Comparison of ENCODE assay signal across 1 cellular context in genomic region chr13:36297600-36298338, GRCh38.
A peak's percentile ranks its signal among the peaks of the same experiment; 100 is the strongest.
TF ChIP-seq lines count a peak whose summit lies in the region.

TSS of gene CCDC169 (minus strand) at chr13:36297814. CDS start at chr13:36297719, 95 bp downstream.

TF ChIP-seq in WTC11, 78 proteins besides CTCF, POLR2A, EP300 and RAD21 (continued from another document and continues in another):
- TF ChIP-seq AR (CRISPR knock-in tag; IDR thresholded peaks at IDR 0.05): no peak
- no peak for TF ChIP-seq IRF2 (CRISPR knock-in tag; IDR thresholded peaks at IDR 0.05; ENCODE audit: borderline replicate concordance, low read depth)
- TF ChIP-seq FOXP4 (CRISPR knock-in tag; IDR thresholded peaks at IDR 0.05): peak; percentile 59
- no peak for TF ChIP-seq PRRX2 (CRISPR knock-in tag; IDR thresholded peaks at IDR 0.05)
- TF ChIP-seq TEAD1 (CRISPR knock-in tag; IDR thresholded peaks at IDR 0.05): peak; percentile 91
- peak; percentile 97 for TF ChIP-seq CREM (CRISPR knock-in tag; IDR thresholded peaks at IDR 0.05)
- TF ChIP-seq NFE2L1 (CRISPR knock-in tag; IDR thresholded peaks at IDR 0.05): 0 out of 2 replicates have a peak, but pooled peaks have one; percentile 65
- TF ChIP-seq ZNF425 (CRISPR knock-in tag; conservative IDR thresholded peaks at IDR 0.05): 0 out of 2 replicates have a peak, but pooled peaks have one; percentile 36
- 0 out of 2 replicates have a peak, but pooled peaks have one; percentile 80 for TF ChIP-seq ATF1 (CRISPR knock-in tag; IDR thresholded peaks at IDR 0.05)
- no peak for TF ChIP-seq ZSCAN18 (CRISPR knock-in tag; IDR thresholded peaks at IDR 0.05)
- peak; percentile 91 for TF ChIP-seq E2F5 (CRISPR knock-in tag; IDR thresholded peaks at IDR 0.05)
- peak; percentile 82; the same call in 1 of the 2 replicates for TF ChIP-seq RELA (CRISPR knock-in tag; IDR thresholded peaks at IDR 0.05; ENCODE audit: borderline replicate concordance)
- peak; percentile 36; the same call in 1 of the 2 replicates for TF ChIP-seq MLX (CRISPR knock-in tag; IDR thresholded peaks at IDR 0.05)
- peak; percentile 16; the same call in 1 of the 2 replicates for TF ChIP-seq SMAD3 (CRISPR knock-in tag; IDR thresholded peaks at IDR 0.05; ENCODE audit: borderline replicate concordance)
- TF ChIP-seq MAX (CRISPR knock-in tag; IDR thresholded peaks at IDR 0.05): peak; percentile 98
- no peak for TF ChIP-seq OVOL2 (CRISPR knock-in tag; IDR thresholded peaks at IDR 0.05; ENCODE audit: borderline replicate concordance)
- peak; percentile 98 for TF ChIP-seq ARID4B (CRISPR knock-in tag; IDR thresholded peaks at IDR 0.05; ENCODE audit: borderline replicate concordance)
- TF ChIP-seq ZNF317 (CRISPR knock-in tag; IDR thresholded peaks at IDR 0.05; ENCODE audit: borderline replicate concordance, low read depth): 0 out of 2 replicates have a peak, but pooled peaks have one; percentile 64
- TF ChIP-seq ATF2 (CRISPR knock-in tag; IDR thresholded peaks at IDR 0.05; ENCODE audit: borderline replicate concordance, low read depth): no peak
- peak; percentile 92 for TF ChIP-seq HMGXB4 (CRISPR knock-in tag; IDR thresholded peaks at IDR 0.05)
- TF ChIP-seq ZBTB21 (CRISPR knock-in tag; IDR thresholded peaks at IDR 0.05; ENCODE audit: borderline replicate concordance): peak; percentile 96
- no peak for TF ChIP-seq MXD4 (CRISPR knock-in tag; IDR thresholded peaks at IDR 0.05; ENCODE audit: borderline replicate concordance)
- 0 out of 2 replicates have a peak, but pooled peaks have one; percentile 42 for TF ChIP-seq ATF3 (CRISPR knock-in tag; conservative IDR thresholded peaks at IDR 0.05)
- TF ChIP-seq TEAD4 (CRISPR knock-in tag; IDR thresholded peaks at IDR 0.05): peak; percentile 46; the same call in 1 of the 2 replicates
- TF ChIP-seq CREB1 (CRISPR knock-in tag; IDR thresholded peaks at IDR 0.05): peak; percentile 85
- TF ChIP-seq E2F4 (CRISPR knock-in tag; IDR thresholded peaks at IDR 0.05; ENCODE audit: borderline replicate concordance, low read depth): no peak
- TF ChIP-seq CBFB (CRISPR knock-in tag; IDR thresholded peaks at IDR 0.05; ENCODE audit: low read depth): no peak
- peak; percentile 97 for TF ChIP-seq KAT7 (CRISPR knock-in tag; IDR thresholded peaks at IDR 0.05; ENCODE audit: borderline replicate concordance)
- TF ChIP-seq E2F1 (CRISPR knock-in tag; IDR thresholded peaks at IDR 0.05): 0 out of 2 replicates have a peak, but pooled peaks have one; percentile 30
- peak; percentile 77; the same call in 1 of the 2 replicates for TF ChIP-seq SMAD4 (CRISPR knock-in tag; IDR thresholded peaks at IDR 0.05)
- peak; percentile 87 for TF ChIP-seq JUN (CRISPR knock-in tag; IDR thresholded peaks at IDR 0.05)
- no peak for TF ChIP-seq GTF2I (CRISPR knock-in tag; conservative IDR thresholded peaks at IDR 0.05)
- peak; percentile 76 for TF ChIP-seq SP1 (CRISPR knock-in tag; conservative IDR thresholded peaks at IDR 0.05)
- TF ChIP-seq FOXK1 (CRISPR knock-in tag; IDR thresholded peaks at IDR 0.05): peak; percentile 70; the same call in 1 of the 2 replicates
